ENCODE assay signal across 13 cellular contexts in genomic region chr6:42704251-42704936, GRCh38. TPM values are rescaled to one million over a fixed set of nuclear protein-coding genes. Genes with fewer than 3 reads are reported as not detected.
DNase-seq lines count a peak whose midpoint lies in the region; ATAC-seq and TF ChIP-seq lines count a peak whose summit lies in the region.
"Had no signal": no experiment of that assay in that cellular context is flagged by ENCODE, and none has a peak within 500 bp of the region (broad histone marks: within the 10 kb centered on the region; RNA-seq: fewer than 3 reads in every experiment).

No MANE protein-coding gene starts in this region.

- intact Hi-C loops in heart left ventricle (cut with DNase I) (no loop called here), prostate gland (cut with DNase I) (no loop called here), esophagus squamous epithelium (cut with DNase I) (no loop called here)

- H3K4me1 Mint-ChIP-seq in GM23338: peaks cover 6% of the 10 kb centered on the region
- H3K4me1 Mint-ChIP-seq: B cell had no signal

- peak overlapping the region; percentile 84 for H3K4me2 ChIP-seq in GM23338
- H3K4me2 ChIP-seq in osteoblast (ENCODE audit: insufficient read depth, low read length): peak overlapping the region; percentile 87

- 0 out of 2 replicates have a peak, but pooled peaks cover 3% of the 10 kb centered on the region for H3K4me1 ChIP-seq in GM23338 (ENCODE audit: insufficient read depth)
- H3K4me1 ChIP-seq in heart left ventricle: peaks cover 0 to 13% (median 0%) of the 10 kb centered on the region in 12 donors
- H3K4me1 ChIP-seq in osteoblast (ENCODE audit: insufficient read depth, low read length): no peaks in the 10 kb centered on the region
- H3K4me1 ChIP-seq in prostate gland (replicated peaks): no peaks in the 10 kb centered on the region
- peaks cover 0 to 6% (median 0%) of the 10 kb centered on the region in 3 donors for H3K4me1 ChIP-seq in esophagus squamous epithelium

- H3K9me3 Mint-ChIP-seq in GM23338: no peaks in the 10 kb centered on the region

- H3K27me3 Mint-ChIP-seq in GM23338 (ENCODE audit: insufficient read depth, low read depth, poor library complexity): peaks cover 7% of the 10 kb centered on the region
- H3K27me3 Mint-ChIP-seq: activated naive CD8-positive, alpha-beta T cell had no signal

- H3K27ac Mint-ChIP-seq in GM23338: peak overlapping the region; percentile 75
- H3K27ac Mint-ChIP-seq: activated naive CD8-positive, alpha-beta T cell; B cell had no signal

- H2AFZ ChIP-seq in GM23338 (peak overlapping the region; percentile 100), osteoblast (ENCODE audit: low read length) (peak overlapping the region; percentile 93)

- H3K27me3 ChIP-seq in GM23338 (ENCODE audit: insufficient read depth) (no peaks in the 10 kb centered on the region), WERI-Rb-1 (ENCODE audit: insufficient read depth, low read depth, severe bottlenecking) (no peaks in the 10 kb centered on the region), heart left ventricle (no peaks in the 10 kb centered on the region), osteoblast (ENCODE audit: insufficient read depth, low read length) (no peaks in the 10 kb centered on the region), prostate gland (replicated peaks; ENCODE audit: insufficient read depth) (no peaks in the 10 kb centered on the region), esophagus squamous epithelium (no peaks in the 10 kb centered on the region)

- TF ChIP-seq POLR2A in heart left ventricle (IDR thresholded peaks at IDR 0.05) (no peak), prostate gland (IDR thresholded peaks at IDR 0.05) (no peak), esophagus squamous epithelium (IDR thresholded peaks at IDR 0.05) (no peak)

- no peaks in the 10 kb centered on the region for H4K20me1 ChIP-seq in GM23338 (replicated peaks; ENCODE audit: insufficient read depth)
- H4K20me1 ChIP-seq in osteoblast (ENCODE audit: insufficient read depth, low read length): no peaks in the 10 kb centered on the region

- H3K9me3 ChIP-seq in WERI-Rb-1 (ENCODE audit: severe bottlenecking) (no peaks in the 10 kb centered on the region), heart left ventricle (no peaks in the 10 kb centered on the region), osteoblast (ENCODE audit: low read depth, low read length) (no peaks in the 10 kb centered on the region), prostate gland (no peaks in the 10 kb centered on the region), esophagus squamous epithelium (no peaks in the 10 kb centered on the region)

- H3K36me3 ChIP-seq in GM23338 (ENCODE audit: insufficient read depth) (no peaks in the 10 kb centered on the region), WERI-Rb-1 (peaks cover 7% of the 10 kb centered on the region; the same call in 1 of the 2 replicates), heart left ventricle (no peaks in the 10 kb centered on the region), osteoblast (ENCODE audit: insufficient read depth, low read length) (no peaks in the 10 kb centered on the region), prostate gland (no peaks in the 10 kb centered on the region), esophagus squamous epithelium (no peaks in the 10 kb centered on the region)

- ATAC-seq in GM23338 (peak; percentile 84), heart left ventricle (peak; percentile 43 to 93 (median 82)), GM18861 (IDR thresholded peaks at IDR 0.05; ENCODE audit: unreplicated experiment) (no peak)

- H3K4me3 ChIP-seq in GM23338 (peak overlapping the region; percentile 50), WERI-Rb-1 (ENCODE audit: low read depth, low read length) (no peak overlapping the region), heart left ventricle (peak overlapping the region in 11 of 12 donors; percentile 25 to 57 (median 50)), osteoblast (ENCODE audit: insufficient read depth, low read length) (peak overlapping the region; percentile 79), prostate gland (no peak overlapping the region), esophagus squamous epithelium (peak overlapping the region in 2 of 4 donors; percentile 23 to 52)

- H3K4me3 Mint-ChIP-seq in GM23338: peak overlapping the region; percentile 49; the same call in 2 of the 3 replicates
- H3K4me3 Mint-ChIP-seq: activated naive CD8-positive, alpha-beta T cell; B cell had no signal

- no peaks in the 10 kb centered on the region for H3K79me2 ChIP-seq in GM23338 (replicated peaks; ENCODE audit: insufficient read depth)
- H3K79me2 ChIP-seq in osteoblast (ENCODE audit: insufficient read depth, low read length): no peaks in the 10 kb centered on the region

- 19 to 48% (median 40%) methylated on average over 18 to 24 of the region's 24 CpGs for WGBS in heart left ventricle, 4 donors
- 56% methylated on average over 24 of the region's 24 CpGs for WGBS in prostate gland
- 62 to 66% methylated on average over 13 to 24 of the region's 24 CpGs for WGBS in esophagus squamous epithelium, 2 donors

- H3K27ac ChIP-seq in GM23338 (ENCODE audit: low read depth) (0 out of 2 replicates have a peak overlapping the region, but pooled peaks have one; percentile 50), WERI-Rb-1 (peak overlapping the region; percentile 3; the same call in 1 of the 2 replicates), heart left ventricle (peak overlapping the region in 2 of 12 donors; percentile 5 to 35), osteoblast (ENCODE audit: low read depth, low read length) (peak overlapping the region; percentile 66), prostate gland (no peak overlapping the region), esophagus squamous epithelium (no peak overlapping the region)
- H3K27ac ChIP-seq: RWPE1 had no signal

- no peaks in the 10 kb centered on the region for H3F3A ChIP-seq in GM23338 (replicated peaks; ENCODE audit: low read depth)

- no peaks in the 10 kb centered on the region for H3K9me2 ChIP-seq in GM23338 (ENCODE audit: insufficient read depth)

- TF ChIP-seq CTCF in GM23338 (conservative IDR thresholded peaks at IDR 0.05; ENCODE audit: low read depth in 2 of 2) (no peak), WERI-Rb-1 (IDR thresholded peaks at IDR 0.05; ENCODE audit: low read depth, low read length) (no peak), heart left ventricle (IDR thresholded peaks at IDR 0.05) (no peak), osteoblast (IDR thresholded peaks at IDR 0.05; ENCODE audit: extremely low read depth, low read depth, low read length) (no peak), prostate gland (IDR thresholded peaks at IDR 0.05) (no peak), esophagus squamous epithelium (IDR thresholded peaks at IDR 0.05) (no peak)

- DNase-seq in GM23338 (ENCODE audit: low spot score) (peak; percentile 77), WERI-Rb-1 (no peak), heart left ventricle (peak; percentile 25 to 81 (median 70)), osteoblast (ENCODE audit: insufficient read length, low spot score, missing footprints) (peak; percentile 78), prostate gland (ENCODE audit: low spot score) (no peak), esophagus squamous epithelium (lab: John Stamatoyannopoulos, UW) (no peak), NCI-H2227 treated with DMSO at 0.1 percent for 48 hours (lab: John Stamatoyannopoulos, UW) (no peak)
- DNase-seq: activated CD4-positive, alpha-beta T cell treated with anti-CD3 and anti-CD28 coated beads for 4 hours; NCI-H1694 treated with DMSO at 0.1 percent for 48 hours had no signal

- no peaks in the 10 kb centered on the region for H3K36me3 Mint-ChIP-seq in GM23338 (ENCODE audit: low read depth)
- H3K36me3 Mint-ChIP-seq: activated naive CD8-positive, alpha-beta T cell had no signal

RNA-seq across cellular contexts. Expression of gene PRPH2, which starts 18.0 kb away (rescaled TPM):
- total RNA-seq in GM23338 (2014; rRNA removed; shearing (Covaris generic)): 0.52 and 0.89 TPM in 2 replicates
- 0.21 and 0.50 TPM in 2 replicates for polyA plus RNA-seq in GM23338 (2016; fragmentation: Nextera tagmentation; extraction: Ambion mirVana)
- 1 to 10 TPM in 5 of 9 donors, under 1 TPM in 4; 0.44 to 2.6 (median 1.0) TPM for total RNA-seq in heart left ventricle
- polyA plus RNA-seq in heart left ventricle: under 1 TPM; 0.23 to 0.91 TPM
- 3.3 and 3.8 TPM in 2 replicates for total RNA-seq in osteoblast
- total RNA-seq in prostate gland: 1 to 10 TPM in 1 of 2 donors, under 1 TPM in 1; 0.27 to 3.3 TPM
- total RNA-seq in esophagus squamous epithelium: 1 to 10 TPM in 1 of 4 donors, under 1 TPM in 1, not detected in 2; 0.94 to 1.3 TPM

RNA-seq across cellular contexts. Expression of gene TBCC, which starts 41.5 kb away (rescaled TPM):
- 45.0 and 59.5 TPM in 2 replicates for total RNA-seq in GM23338 (2014; rRNA removed; shearing (Covaris generic))
- polyA plus RNA-seq in GM23338 (2016; fragmentation: Nextera tagmentation; extraction: Ambion mirVana) (45.3 and 48.3 TPM in 2 replicates), heart left ventricle (10 to 100 TPM; 16.9 to 19.7 TPM)
- total RNA-seq in heart left ventricle (10 to 100 TPM; 10.4 to 21.7 (median 15.4) TPM), osteoblast (30.9 and 33.7 TPM in 2 replicates), prostate gland (10 to 100 TPM; 43.4 to 59.8 TPM), esophagus squamous epithelium (10 to 100 TPM; 16.2 to 32.9 (median 24.8) TPM)

Comparison
In these comparisons a context has a peak if more than half of its experiments do, and no peak if none do; other contexts are left out.
1. DNase-seq: peak in GM23338 (single experiment), heart left ventricle (5 of 5) and osteoblast (single experiment); none in WERI-Rb-1 (single experiment), prostate gland (single experiment), esophagus squamous epithelium (single experiment) and NCI-H2227 treated with DMSO at 0.1 percent for 48 hours (single experiment).
2. H3K27ac ChIP-seq: peak in GM23338 (single experiment), WERI-Rb-1 (single experiment) and osteoblast (single experiment); none in prostate gland (0 of 2) and esophagus squamous epithelium (0 of 4).
3. H3K4me3 ChIP-seq: peak in GM23338 (single experiment), heart left ventricle (11 of 12) and osteoblast (single experiment); none in WERI-Rb-1 (single experiment) and prostate gland (0 of 2).